ENCODE assay signal across 26 cellular contexts in genomic region chr14:103086771-103087342, GRCh38. TPM values are rescaled to one million over a fixed set of nuclear protein-coding genes. Genes with fewer than 3 reads are reported as not detected.
"Had no signal": no experiment of that assay in that cellular context is flagged by ENCODE, and none has a peak within 500 bp of the region (broad histone marks: within the 10 kb centered on the region; RNA-seq: fewer than 3 reads in every experiment).

No MANE protein-coding gene starts in this region.

- H3K4me2 ChIP-seq: smooth muscle cell had no signal

- H3K27ac Mint-ChIP-seq: activated CD4-positive, alpha-beta memory T cell treated with anti-CD3 and anti-CD28 coated beads, Interleukin-2, amount 10 ng/mL, durations not matched to agents 7 days and 5 days; activated CD4-positive, alpha-beta T cell treated with anti-CD3 and anti-CD28 coated beads, Interleukin-2, amount 10 ng/mL, durations not matched to agents 24 days and 14 days; activated naive CD4-positive, alpha-beta T cell treated with anti-CD3 and anti-CD28 coated beads, Interleukin-2, amount 10 ng/mL, durations not matched to agents 7 days and 5 days; naive thymus-derived CD4-positive, alpha-beta T cell; type B pancreatic cell had no signal

- ATAC-seq: activated CD4-positive, CD25-positive, alpha-beta regulatory T cell treated with anti-CD3 and anti-CD28 coated beads, Interleukin-2, amount 50 U/mL, for 24 hours; heart left ventricle; left colon; naive thymus-derived CD4-positive, alpha-beta T cell; sciatic nerve had no signal

- H3K4me3 Mint-ChIP-seq: activated CD4-positive, alpha-beta memory T cell treated with anti-CD3 and anti-CD28 coated beads, Interleukin-2, amount 10 ng/mL, durations not matched to agents 7 days and 5 days; activated CD4-positive, alpha-beta T cell treated with anti-CD3 and anti-CD28 coated beads, Interleukin-2, amount 10 ng/mL, durations not matched to agents 24 days and 14 days; activated naive CD4-positive, alpha-beta T cell treated with anti-CD3 and anti-CD28 coated beads, Interleukin-2, amount 10 ng/mL, durations not matched to agents 7 days and 5 days; naive thymus-derived CD4-positive, alpha-beta T cell; type B pancreatic cell had no signal

- H3K4me3 ChIP-seq: coronary artery, heart left ventricle, lung, smooth muscle cell, testis had no signal

- H2AFZ ChIP-seq: parathyroid adenoma had no signal

- DNase-seq: activated CD4-positive, alpha-beta memory T cell treated with anti-CD3 and anti-CD28 coated beads, Interleukin-2, amount 10 ng/mL, durations not matched to agents 7 days and 5 days; activated CD4-positive, alpha-beta T cell treated with anti-CD3 and anti-CD28 coated beads, Interleukin-2, amount 10 ng/mL, durations not matched to agents 24 days and 14 days; activated effector memory CD4-positive, alpha-beta T cell treated with anti-CD3 and anti-CD28 coated beads, Interleukin-2, amount 50 U/mL, for 16 hours; activated naive CD4-positive, alpha-beta T cell treated with anti-CD3 and anti-CD28 coated beads, Interleukin-2, amount 10 ng/mL, durations not matched to agents 7 days and 5 days; amygdala; cerebellar nuclear complex; left colon; naive thymus-derived CD4-positive, alpha-beta T cell; stimulated activated CD4-positive, alpha-beta T cell treated with anti-CD3 and anti-CD28 coated beads, Interleukin-2, amount 100 ng/mL, for 48 hours; stimulated activated CD8-positive, alpha-beta memory T cell treated with anti-CD3 and anti-CD28 coated beads, Interleukin-4, amount 100 ng/mL, for 48 hours; stimulated activated naive CD4-positive, alpha-beta T cell had no signal

- H3K9me3 ChIP-seq: heart left ventricle, neutrophil, testis had no signal

- H3K9me3 Mint-ChIP-seq: activated CD4-positive, alpha-beta memory T cell treated with anti-CD3 and anti-CD28 coated beads, Interleukin-2, amount 10 ng/mL, durations not matched to agents 7 days and 5 days; activated CD4-positive, alpha-beta T cell treated with anti-CD3 and anti-CD28 coated beads, Interleukin-2, amount 10 ng/mL, durations not matched to agents 24 days and 14 days; activated naive CD4-positive, alpha-beta T cell treated with anti-CD3 and anti-CD28 coated beads, Interleukin-2, amount 10 ng/mL, durations not matched to agents 7 days and 5 days; naive thymus-derived CD4-positive, alpha-beta T cell; type B pancreatic cell had no signal

- H3K9ac ChIP-seq: parathyroid adenoma had no signal

- H3K36me3 Mint-ChIP-seq: activated naive CD4-positive, alpha-beta T cell treated with anti-CD3 and anti-CD28 coated beads, Interleukin-2, amount 10 ng/mL, durations not matched to agents 7 days and 5 days; naive thymus-derived CD4-positive, alpha-beta T cell; type B pancreatic cell had no signal

- H3K4me1 ChIP-seq: parathyroid adenoma had no signal

- H3K27ac ChIP-seq: coronary artery, heart left ventricle, neutrophil, parathyroid adenoma, testis had no signal

- H3K36me3 ChIP-seq: heart left ventricle, neutrophil had no signal

- H3K79me2 ChIP-seq: parathyroid adenoma had no signal

- H3K27me3 ChIP-seq: testis had no signal

RNA-seq across cellular contexts. Expression of gene LBHD2, which starts 2.8 kb away (rescaled TPM):
- total RNA-seq: activated CD4-positive, alpha-beta memory T cell treated with anti-CD3 and anti-CD28 coated beads, Interleukin-2, amount 10 ng/mL, durations not matched to agents 7 days and 5 days; activated CD4-positive, alpha-beta T cell treated with anti-CD3 and anti-CD28 coated beads, Interleukin-2, amount 10 ng/mL, durations not matched to agents 24 days and 14 days; bronchial epithelial cell; epithelial cell of proximal tubule; fibroblast of villous mesenchyme; heart left ventricle; left colon; lung; naive thymus-derived CD4-positive, alpha-beta T cell; pulmonary artery endothelial cell; sciatic nerve; smooth muscle cell; T-helper 2 cell treated with Interferon-gamma antibody and Interleukin-4, amounts not matched to agents 100 ng/mL and 5 ng/mL, for 36 hours had no signal
- polyA plus RNA-seq: naive thymus-derived CD4-positive, alpha-beta T cell; smooth muscle cell had no signal

RNA-seq across cellular contexts. Expression of gene EXOC3L4, which starts 7.7 kb away (rescaled TPM):
- total RNA-seq: activated CD4-positive, alpha-beta memory T cell treated with anti-CD3 and anti-CD28 coated beads, Interleukin-2, amount 10 ng/mL, durations not matched to agents 7 days and 5 days; activated CD4-positive, alpha-beta T cell treated with anti-CD3 and anti-CD28 coated beads, Interleukin-2, amount 10 ng/mL, durations not matched to agents 24 days and 14 days; bronchial epithelial cell; fibroblast of villous mesenchyme; naive thymus-derived CD4-positive, alpha-beta T cell; pulmonary artery endothelial cell; smooth muscle cell; T-helper 2 cell treated with Interferon-gamma antibody and Interleukin-4, amounts not matched to agents 100 ng/mL and 5 ng/mL, for 36 hours had no signal
- polyA plus RNA-seq: naive thymus-derived CD4-positive, alpha-beta T cell; smooth muscle cell had no signal

RNA-seq across cellular contexts. Expression of gene TNFAIP2, which starts 36.4 kb away (rescaled TPM):
- polyA plus RNA-seq: naive thymus-derived CD4-positive, alpha-beta T cell had no signal
